ENCODE assay signal across 11 cellular contexts in the genomic region with DNA sequence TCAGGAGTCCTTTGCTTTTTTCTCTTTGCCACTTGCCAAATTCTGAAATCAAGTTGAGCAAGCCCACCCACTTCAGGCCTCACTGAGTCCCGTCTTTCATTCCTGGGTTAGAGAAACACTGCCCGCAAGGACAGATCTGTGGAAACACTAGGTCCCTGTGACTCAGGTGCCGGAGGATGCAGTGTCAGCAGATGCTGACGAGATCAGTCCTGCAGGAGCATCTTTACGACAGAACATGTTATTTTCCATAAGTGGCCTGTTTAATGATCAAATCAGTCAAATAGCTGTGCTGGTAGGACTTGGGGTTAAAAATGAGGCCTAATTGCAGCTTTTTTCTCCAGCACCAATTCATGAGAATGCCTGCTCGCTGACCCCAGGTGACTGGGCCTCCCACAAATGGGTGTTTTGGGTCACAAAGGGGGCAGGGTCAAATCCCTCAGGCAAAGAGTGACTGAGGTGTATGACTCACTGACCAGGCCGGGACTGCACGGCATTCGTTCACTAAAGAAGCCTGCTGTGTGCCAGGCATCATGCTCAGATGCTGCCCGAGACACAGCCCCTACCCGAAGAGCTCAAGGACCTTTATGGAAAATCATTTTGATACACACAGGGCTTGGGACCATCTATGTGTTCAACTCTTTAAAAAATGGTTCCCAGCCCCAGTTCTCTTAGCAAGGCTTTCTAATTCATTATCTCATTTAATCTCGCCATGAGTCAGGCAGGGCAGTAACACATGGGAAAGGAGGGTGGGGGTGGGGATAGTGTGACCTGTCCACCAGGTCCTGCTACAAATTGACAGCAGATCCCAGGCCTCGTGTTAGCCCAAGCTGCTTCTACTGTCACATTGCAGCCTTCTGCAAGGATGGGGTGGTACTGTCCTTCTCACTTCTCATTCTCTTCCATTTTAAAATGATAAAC. TPM values are rescaled to one million over a fixed set of nuclear protein-coding genes. Genes with fewer than 3 reads are reported as not detected.
DNase-seq lines count a peak whose midpoint lies in the region; ATAC-seq and TF ChIP-seq lines count a peak whose summit lies in the region.
"Had no signal": no experiment of that assay in that cellular context is flagged by ENCODE, and none has a peak within 500 bp of the region (broad histone marks: within the 10 kb centered on the region; RNA-seq: fewer than 3 reads in every experiment).

No MANE protein-coding gene starts in this region.

- no peaks in the 10 kb centered on the region for H3F3A ChIP-seq in neural cell (ENCODE audit: insufficient read depth, low read length, poor library complexity, severe bottlenecking)

- TF ChIP-seq POLR2A in gastroesophageal sphincter (IDR thresholded peaks at IDR 0.05), result no peak

- H3K36me3 Mint-ChIP-seq in CD8-positive, alpha-beta T cell, result peaks cover 13% of the 10 kb centered on the region

- H3K4me2 ChIP-seq in mammary epithelial cell (ENCODE audit: insufficient read depth, low read depth, low read length), result no peak overlapping the region
- no peak overlapping the region for H3K4me2 ChIP-seq in neural cell (ENCODE audit: low read length)

- H3K36me3 ChIP-seq in mammary epithelial cell (ENCODE audit: insufficient read depth, low read length) (no peaks in the 10 kb centered on the region), neural cell (ENCODE audit: insufficient read depth, low read length) (no peaks in the 10 kb centered on the region), gastroesophageal sphincter (peaks cover 0 to 38% of the 10 kb centered on the region in 2 donors)
- H3K36me3 ChIP-seq in CD8-positive, alpha-beta T cell (ENCODE audit: insufficient read depth, low read length), result no peaks in the 10 kb centered on the region

- no TSS peak for BruUV-seq in mammary epithelial cell (replicated peaks; lab: Mats Ljungman, UMichigan)

- TF ChIP-seq CTCF in mammary epithelial cell (conservative IDR thresholded peaks at IDR 0.05 in 1 of 2, IDR thresholded peaks at IDR 0.05 in 1 of 2; ENCODE audit: extremely low read depth in 1 of 2, insufficient read depth in 1 of 2, low read depth in 1 of 2, low read length in 2 of 2) (no peak), neural cell (IDR thresholded peaks at IDR 0.05; ENCODE audit: poor library complexity, severe bottlenecking) (no peak), gastroesophageal sphincter (IDR thresholded peaks at IDR 0.05) (no peak)
- no peak for TF ChIP-seq CTCF in CD8-positive, alpha-beta T cell (IDR thresholded peaks at IDR 0.05)

- peak; percentile 88 for DNase-seq in ELF-1 (ENCODE audit: low read depth, low spot score)
- DNase-seq in LHCN-M2 (ENCODE audit: low read depth), result peak; percentile 53
- peak; percentile 81 for DNase-seq in mammary epithelial cell
- no peak for DNase-seq in CD8-positive, alpha-beta T cell
- DNase-seq: activated CD4-positive, alpha-beta T cell treated with anti-CD3 and anti-CD28 coated beads, Interleukin-2, amount 50 U/mL, for 1 hour; DND-41 had no signal

- H3K27ac ChIP-seq in mammary epithelial cell (ENCODE audit: insufficient read depth, low read depth, low read length) (no peak overlapping the region), neural cell (ENCODE audit: low read length) (no peak overlapping the region), gastroesophageal sphincter (no peak overlapping the region)
- no peak overlapping the region for H3K27ac ChIP-seq in CD8-positive, alpha-beta T cell (ENCODE audit: low read depth, low read length)
- H3K27ac ChIP-seq: neutrophil had no signal

- H3K9ac ChIP-seq in mammary epithelial cell (ENCODE audit: insufficient read depth, low read length), result no peak overlapping the region
- H3K9ac ChIP-seq in neural cell (ENCODE audit: low read length), result peak overlapping the region; percentile 36

- no peaks in the 10 kb centered on the region for H3K27me3 Mint-ChIP-seq in CD8-positive, alpha-beta T cell (ENCODE audit: low read depth)

- POLR2A ChIA-PET in CD8-positive, alpha-beta T cell (lab: Charles Lee), result no interaction called here

- H3K4me3 ChIP-seq in mammary epithelial cell (replicated peaks in 1 of 3; ENCODE audit: insufficient read depth in 1 of 3, low read depth in 2 of 3, low read length in 3 of 3) (no peak overlapping the region), neural cell (ENCODE audit: low read length) (no peak overlapping the region), gastroesophageal sphincter (no peak overlapping the region)
- no peak overlapping the region for H3K4me3 ChIP-seq in CD8-positive, alpha-beta T cell (ENCODE audit: low read depth, low read length)

- intact Hi-C loops in mammary epithelial cell (cut with micrococcal nuclease), result no loop called here
- intact Hi-C loops in CD8-positive, alpha-beta T cell (cut with DNase I, micrococcal nuclease), result no loop called here

- H3K27me3 ChIP-seq in mammary epithelial cell (ENCODE audit: insufficient read depth, low read length) (no peaks in the 10 kb centered on the region), neural cell (ENCODE audit: insufficient read depth, low read depth, low read length) (no peaks in the 10 kb centered on the region), gastroesophageal sphincter (no peaks in the 10 kb centered on the region)
- no peaks in the 10 kb centered on the region for H3K27me3 ChIP-seq in CD8-positive, alpha-beta T cell (ENCODE audit: insufficient read depth, low read length)

- H4K20me1 ChIP-seq in mammary epithelial cell (ENCODE audit: insufficient read depth, low read length) (no peaks in the 10 kb centered on the region), neural cell (ENCODE audit: insufficient read depth) (no peaks in the 10 kb centered on the region)

- no peak overlapping the region for H3K27ac Mint-ChIP-seq in CD8-positive, alpha-beta T cell

- TF ChIP-seq EP300 in neural cell (conservative IDR thresholded peaks at IDR 0.05; ENCODE audit: poor library complexity, severe bottlenecking) (no peak), gastroesophageal sphincter (IDR thresholded peaks at IDR 0.05) (no peak)

- H2AFZ ChIP-seq in mammary epithelial cell (ENCODE audit: low read depth, low read length) (no peak overlapping the region), neural cell (ENCODE audit: low read depth, low read length) (no peak overlapping the region)

- H3K4me1 ChIP-seq in mammary epithelial cell (ENCODE audit: insufficient read depth, low read length) (peaks cover 29% of the 10 kb centered on the region), gastroesophageal sphincter (peaks cover 0 to 18% (median 7%) of the 10 kb centered on the region in 3 donors)
- peaks cover 13% of the 10 kb centered on the region for H3K4me1 ChIP-seq in CD8-positive, alpha-beta T cell (ENCODE audit: insufficient read depth, low read length)

- 12% methylated on average over 13 of the region's 13 CpGs for WGBS in mammary epithelial cell (ENCODE audit: low coverage, missing lambda C conversion rate)
- 73 to 89% methylated on average over 6 to 13 of the region's 13 CpGs for WGBS in gastroesophageal sphincter (ENCODE audit: low coverage in 1 of 2), 2 donors

- no peaks in the 10 kb centered on the region for H3K9me2 ChIP-seq in neural cell (ENCODE audit: insufficient read depth, low read length)

- TF ChIP-seq RAD21 in neural cell (conservative IDR thresholded peaks at IDR 0.05), result no peak

- no peak for ATAC-seq in CD8-positive, alpha-beta T cell
- ATAC-seq in GM21515 (IDR thresholded peaks at IDR 0.05; ENCODE audit: unreplicated experiment) (no peak), HG02798 (IDR thresholded peaks at IDR 0.05; ENCODE audit: poor library complexity, unreplicated experiment) (no peak), gastroesophageal sphincter (no peak)

- in situ Hi-C loops in mammary epithelial cell (cut with MboI; ENCODE audit: low sequenced_read_pairs in 2 of 2), result no loop called here

- no peaks in the 10 kb centered on the region for H3K9me3 ChIP-seq in mammary epithelial cell (replicated peaks; ENCODE audit: insufficient read depth, low read length)
- no peaks in the 10 kb centered on the region for H3K9me3 ChIP-seq in neural cell (ENCODE audit: low read length)
- no peaks in the 10 kb centered on the region for H3K9me3 ChIP-seq in CD8-positive, alpha-beta T cell (ENCODE audit: low read length)
- H3K9me3 ChIP-seq in gastroesophageal sphincter, result no peaks in the 10 kb centered on the region
- H3K9me3 ChIP-seq: neutrophil had no signal

- H3K4me3 Mint-ChIP-seq in CD8-positive, alpha-beta T cell, result no peak overlapping the region

- CTCF ChIA-PET in mammary epithelial cell (lab: Charles Lee; ENCODE audit: low non-redundant PET), result no interaction called here
- CTCF ChIA-PET in CD8-positive, alpha-beta T cell (lab: Charles Lee), result no interaction called here

- dilution Hi-C loops in mammary epithelial cell (cut with HindIII; ENCODE audit: low sequenced_read_pairs), result no loop called here

- no peaks in the 10 kb centered on the region for H3K9me3 Mint-ChIP-seq in CD8-positive, alpha-beta T cell

- no peaks in the 10 kb centered on the region for H3K79me2 ChIP-seq in mammary epithelial cell (ENCODE audit: insufficient read depth, low read length)
- peaks cover 3% of the 10 kb centered on the region for H3K79me2 ChIP-seq in neural cell (replicated peaks; ENCODE audit: insufficient read depth, low read length)

- H3K4me1 Mint-ChIP-seq in CD8-positive, alpha-beta T cell (ENCODE audit: low read depth), result peaks cover 14% of the 10 kb centered on the region

RNA-seq across cellular contexts. Expression of gene ZNF775, which starts 21.0 kb away (rescaled TPM):
- 12.1 and 15.1 TPM in 2 replicates for total RNA-seq in LHCN-M2 (2014; rRNA removed)
- 5.4 TPM for polyA plus RNA-seq in LHCN-M2 (2012)
- 1 to 10 TPM; 2.0 to 2.3 TPM for total RNA-seq in mammary epithelial cell
- polyA plus RNA-seq in mammary epithelial cell, result 1.1 TPM
- 2.6 TPM for polyA minus RNA-seq in mammary epithelial cell
- 16.8 and 24.9 TPM in 2 replicates for polyA plus RNA-seq in neural cell
- 22.9 and 28.5 TPM in 2 replicates for polyA minus RNA-seq in neural cell
- under 1 TPM; 0.33 to 0.58 TPM for total RNA-seq in CD8-positive, alpha-beta T cell
- total RNA-seq in gastroesophageal sphincter, result 10 to 100 TPM in 2 of 4 donors, 1 to 10 TPM in 2; 5.3 to 12.5 (median 10.5) TPM

RNA-seq across cellular contexts. Expression of gene REPIN1, which starts 31.5 kb away (rescaled TPM):
- 147 and 178 TPM in 2 replicates for total RNA-seq in LHCN-M2 (2014; rRNA removed)
- polyA plus RNA-seq in LHCN-M2 (2012), result 92.8 TPM
- total RNA-seq in mammary epithelial cell, result 10 to 100 TPM in 1 of 2 donors, 1 to 10 TPM in 1; 5.6 to 33.5 TPM
- polyA plus RNA-seq in mammary epithelial cell, result 3.9 TPM
- 4.7 TPM for polyA minus RNA-seq in mammary epithelial cell
- polyA plus RNA-seq in neural cell, result 95.5 and 127 TPM in 2 replicates
- polyA minus RNA-seq in neural cell, result 69.5 and 85.0 TPM in 2 replicates
- 10 to 100 TPM; 54.0 to 54.1 TPM for total RNA-seq in CD8-positive, alpha-beta T cell
- 100 to 1,000 TPM in 2 of 4 donors, 10 to 100 TPM in 2; 72.7 to 132 (median 102) TPM for total RNA-seq in gastroesophageal sphincter

RNA-seq across cellular contexts. Expression of gene GIMAP8, which starts 50.3 kb away (rescaled TPM):
- total RNA-seq in LHCN-M2 (2014; rRNA removed) (0.06 TPM in 1 of 2 replicates, not detected in the other), mammary epithelial cell (1 to 10 TPM in 1 of 2 donors, not detected in 1; 3.6 TPM), gastroesophageal sphincter (10 to 100 TPM in 3 of 4 donors, 1 to 10 TPM in 1; 6.1 to 19.1 (median 12.5) TPM)
- polyA plus RNA-seq in LHCN-M2 (2012), result not detected
- polyA plus RNA-seq in mammary epithelial cell (1.2 TPM), neural cell (not detected in 2 replicates)
- polyA minus RNA-seq in mammary epithelial cell (not detected), neural cell (not detected in 2 replicates)
- total RNA-seq in CD8-positive, alpha-beta T cell, result 1 to 10 TPM; 2.0 to 2.5 TPM

RNA-seq across cellular contexts. Expression of gene RARRES2, which starts 58.7 kb away (rescaled TPM):
- total RNA-seq in LHCN-M2 (2014; rRNA removed), result 9.4 and 24.8 TPM in 2 replicates
- 61.8 TPM for polyA plus RNA-seq in LHCN-M2 (2012)
- under 1 TPM in 1 of 2 donors, not detected in 1; 0.17 TPM for total RNA-seq in mammary epithelial cell
- polyA plus RNA-seq in mammary epithelial cell, result 0.23 TPM
- not detected for polyA minus RNA-seq in mammary epithelial cell
- polyA plus RNA-seq in neural cell, result 0.71 TPM in 1 of 2 replicates, not detected in the other
- not detected in 2 replicates for polyA minus RNA-seq in neural cell
- total RNA-seq in CD8-positive, alpha-beta T cell, result not detected
- total RNA-seq in gastroesophageal sphincter, result 100 to 1,000 TPM; 152 to 341 (median 157) TPM

Comparison
In these comparisons a context has a peak if more than half of its experiments do, and no peak if none do; other contexts are left out.
1. DNase-seq: peak in ELF-1 (single experiment), LHCN-M2 (single experiment) and mammary epithelial cell (single experiment); none in CD8-positive, alpha-beta T cell (0 of 7).